9 cellular contexts compared by ENCODE assay signal in the genomic region with DNA sequence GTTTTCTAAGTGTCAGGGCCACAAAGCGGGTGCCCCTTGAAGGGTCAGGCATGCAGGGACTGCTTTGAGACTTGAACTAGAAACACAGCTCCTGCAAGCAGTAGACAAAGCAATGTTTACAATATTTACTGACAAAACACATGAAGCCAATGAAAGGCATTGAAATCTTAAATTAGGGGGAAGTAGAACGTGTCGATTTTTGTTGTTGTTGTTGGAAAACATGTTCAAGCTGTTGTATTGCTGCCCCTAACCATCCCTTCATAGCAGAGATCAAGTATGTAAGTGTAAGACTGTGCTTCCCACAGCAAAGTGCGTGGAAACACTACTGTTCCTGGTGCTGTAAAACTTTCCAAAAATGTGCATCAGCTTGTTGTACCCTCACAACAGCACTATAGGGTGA.
"Had no signal": no experiment of that assay in that cellular context is flagged by ENCODE, and none has a peak within 500 bp of the region (broad histone marks: within the 10 kb centered on the region; RNA-seq: fewer than 3 reads in every experiment).

No MANE protein-coding gene starts in this region.

- H3K4me2 ChIP-seq: KMS-11 had no signal

- H3K36me3 Mint-ChIP-seq: IgD-negative memory B cell had no signal

- H3K27ac ChIP-seq: HL-60, KMS-11 had no signal

- H3K27ac Mint-ChIP-seq: IgD-negative memory B cell had no signal

- H3K9ac ChIP-seq: KMS-11 had no signal

- H3K4me3 ChIP-seq: K562 had no signal

- H3K4me1 Mint-ChIP-seq: IgD-negative memory B cell had no signal

- DNase-seq: IMR-90, KBM-7, KG1 had no signal

- FAIRE-seq: HepG2, HTR-8/SVneo, K562 had no signal

- H3K4me3 Mint-ChIP-seq: IgD-negative memory B cell had no signal
